ENCODE assay signal across 11 cellular contexts in the genomic region with DNA sequence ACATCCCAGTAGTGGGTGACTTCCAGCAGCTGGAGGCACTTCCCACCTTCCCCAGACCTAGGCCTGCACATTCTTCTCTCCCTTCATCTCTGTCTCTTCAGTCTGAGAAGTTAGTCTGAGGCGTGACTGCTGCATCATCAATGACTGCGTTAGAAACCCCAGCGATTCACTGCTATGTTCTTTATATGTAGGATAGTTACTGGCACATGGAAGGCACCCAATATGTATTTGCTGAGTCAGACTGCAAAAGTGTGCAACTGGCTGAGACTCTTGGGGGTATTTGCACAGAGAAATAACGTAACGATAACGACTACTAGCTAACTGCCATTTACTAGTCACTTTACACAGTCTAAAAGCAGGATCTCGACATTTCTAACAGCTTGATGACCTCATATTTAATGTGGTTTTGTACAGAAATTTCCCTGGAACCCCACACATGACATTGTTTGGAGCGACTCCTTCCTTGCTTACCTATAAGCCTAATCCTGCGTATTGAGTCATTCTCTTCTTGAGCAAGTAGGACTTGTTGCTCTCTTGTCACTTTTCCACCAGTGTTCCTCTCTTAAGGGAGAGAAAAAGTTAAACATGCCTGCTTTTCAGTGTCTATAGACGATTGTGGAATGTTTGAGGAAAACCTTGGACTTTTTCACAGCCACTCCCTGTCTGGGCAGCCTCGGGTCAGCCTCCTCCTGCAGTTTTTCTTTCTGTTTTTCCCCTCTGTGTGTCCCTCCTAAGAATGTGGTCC. TPM values are rescaled to one million over a fixed set of nuclear protein-coding genes. Genes with fewer than 3 reads are reported as not detected.
A peak's percentile ranks its signal among the peaks of the same experiment; 100 is the strongest.
DNase-seq lines count a peak whose midpoint lies in the region; ATAC-seq, FAIRE-seq and TF ChIP-seq lines count a peak whose summit lies in the region.
"Had no signal": no experiment of that assay in that cellular context is flagged by ENCODE, and none has a peak within 500 bp of the region (broad histone marks: within the 10 kb centered on the region; RNA-seq: fewer than 3 reads in every experiment).

No MANE protein-coding gene starts in this region.

- no peak for FAIRE-seq in bronchial epithelial cell (lab: Jason Lieb, UNC)
- FAIRE-seq: TTC549 had no signal

- H2AK5ac ChIP-seq in mesenchymal stem cell (ENCODE audit: low read length, severe bottlenecking): no peak overlapping the region

- no peak overlapping the region for H3K23ac ChIP-seq in mesenchymal stem cell (ENCODE audit: low read length in 2 of 2)

- no peak overlapping the region for H3K4ac ChIP-seq in mesenchymal stem cell (ENCODE audit: low read depth in 1 of 2, low read length in 2 of 2)

- no peaks in the 10 kb centered on the region for H3K9me3 ChIP-seq in mesenchymal stem cell (ENCODE audit: control insufficient read depth, low read length)

- ATAC-seq in HG03521 (IDR thresholded peaks at IDR 0.05; ENCODE audit: unreplicated experiment) (no peak), GM18858 (IDR thresholded peaks at IDR 0.05; ENCODE audit: unreplicated experiment) (no peak)

- H3K36me3 Mint-ChIP-seq in CD14-positive monocyte: no peaks in the 10 kb centered on the region

- H2BK5ac ChIP-seq in mesenchymal stem cell (ENCODE audit: low read depth, low read length, poor library complexity, severe bottlenecking): no peak overlapping the region

- peaks cover 5 to 10% (median 7%) of the 10 kb centered on the region in 3 donors for H3K27me3 Mint-ChIP-seq in CD14-positive monocyte (ENCODE audit: low read depth in 3 of 3)

- H3K36me3 ChIP-seq in bronchial epithelial cell (ENCODE audit: control insufficient read depth, insufficient read depth, low read length) (no peaks in the 10 kb centered on the region), mesenchymal stem cell (ENCODE audit: control insufficient read depth in 1 of 2, insufficient read depth in 2 of 2, low read depth in 1 of 2, low read length in 2 of 2) (no peaks in the 10 kb centered on the region)

- H3K9me3 Mint-ChIP-seq in CD14-positive monocyte: peaks cover 0 to 7% (median 2%) of the 10 kb centered on the region in 7 donors

- no peak overlapping the region for H2BK120ac ChIP-seq in mesenchymal stem cell (ENCODE audit: low read depth, low read length)

- peak overlapping the region; percentile 31 for H3K9ac ChIP-seq in mesenchymal stem cell (ENCODE audit: low read length)

- no peak overlapping the region for H2BK15ac ChIP-seq in mesenchymal stem cell (ENCODE audit: low read depth, poor library complexity, severe bottlenecking)

- peaks cover 7% of the 10 kb centered on the region for H3K4me1 ChIP-seq in mesenchymal stem cell (ENCODE audit: control insufficient read depth, insufficient read depth, low read depth, low read length)

- H3K14ac ChIP-seq in mesenchymal stem cell (ENCODE audit: low read length in 2 of 2): no peak overlapping the region

- no peak overlapping the region for H2BK12ac ChIP-seq in mesenchymal stem cell (ENCODE audit: low read length in 2 of 2)

- no peak overlapping the region for H4K91ac ChIP-seq in mesenchymal stem cell (ENCODE audit: low read length)

- 79% methylated on average over 11 of the region's 11 CpGs for WGBS in mesenchymal stem cell

- no peaks in the 10 kb centered on the region for H3K79me1 ChIP-seq in mesenchymal stem cell (replicated peaks; ENCODE audit: low read length, poor library complexity, severe bottlenecking)

- TF ChIP-seq CTCF in AG10803 (conservative IDR thresholded peaks at IDR 0.05; ENCODE audit: low read length) (no peak), bronchial epithelial cell (IDR thresholded peaks at IDR 0.05; ENCODE audit: insufficient read depth, low read length, severe bottlenecking) (no peak), CD14-positive monocyte (IDR thresholded peaks at IDR 0.05) (no peak)

- peak overlapping the region in 2 of 7 donors; percentile 10 to 63 for H3K27ac Mint-ChIP-seq in CD14-positive monocyte

- H4K8ac ChIP-seq in mesenchymal stem cell (ENCODE audit: low read length): no peak overlapping the region

- H3K27me3 ChIP-seq in bronchial epithelial cell (ENCODE audit: control insufficient read depth, insufficient read depth, low read length) (no peaks in the 10 kb centered on the region), mesenchymal stem cell (ENCODE audit: control insufficient read depth in 1 of 2, insufficient read depth in 1 of 2, low read length in 2 of 2) (no peaks in the 10 kb centered on the region)

- DNase-seq in AG10803 (ENCODE audit: low read depth): peak; percentile 52
- DNase-seq in M059J (ENCODE audit: low read depth): peak; percentile 62
- peak; percentile 90 for DNase-seq in bronchial epithelial cell (ENCODE audit: low read depth)
- DNase-seq in mesenchymal stem cell: no peak
- no peak for DNase-seq in activated CD8-positive, alpha-beta memory T cell treated with anti-CD3 and anti-CD28 coated beads, Interleukin-2, amount 50 U/mL, for 48 hours
- DNase-seq in CD14-positive monocyte (ENCODE audit: low spot score): no peak
- DNase-seq: DMS79 treated with DMSO at 0.1 percent for 48 hours, midbrain had no signal

- no peak overlapping the region for H3K4me3 Mint-ChIP-seq in CD14-positive monocyte

- peak overlapping the region; percentile 34 for H3K4me3 ChIP-seq in AG10803 (ENCODE audit: low read length)
- no peak overlapping the region for H3K4me3 ChIP-seq in bronchial epithelial cell (ENCODE audit: low read depth, low read length)
- peak overlapping the region in 1 of 2 experiments; percentile 45 for H3K4me3 ChIP-seq in mesenchymal stem cell (ENCODE audit: insufficient read depth in 1 of 2, low read depth in 1 of 2, low read length in 2 of 2)

- H2AFZ ChIP-seq in mesenchymal stem cell (ENCODE audit: low read depth, low read length): no peak overlapping the region

- peaks cover 4% of the 10 kb centered on the region for H3K4me1 Mint-ChIP-seq in CD14-positive monocyte

- H3K18ac ChIP-seq in mesenchymal stem cell (ENCODE audit: low read depth in 1 of 2, low read length in 2 of 2): no peak overlapping the region

- H3K27ac ChIP-seq in mesenchymal stem cell (ENCODE audit: low read length, poor library complexity, severe bottlenecking): no peak overlapping the region

- H3K4me2 ChIP-seq in mesenchymal stem cell (ENCODE audit: low read length, poor library complexity, severe bottlenecking): peak overlapping the region; percentile 30

- intact Hi-C loops in CD14-positive monocyte (cut with micrococcal nuclease): no loop called here

RNA-seq across cellular contexts. Expression of gene THNSL1, which starts 45.5 kb away (rescaled TPM):
- total RNA-seq in M059J (2014; rRNA removed; shearing (Covaris generic)): 1.2 and 1.5 TPM in 2 replicates
- 4.0 and 5.0 TPM in 2 replicates for total RNA-seq in bronchial epithelial cell
- polyA plus RNA-seq in mesenchymal stem cell (2013, experiment 1 of 2): 0.91 TPM
- 0.85 TPM for polyA plus RNA-seq in mesenchymal stem cell (2013, experiment 2 of 2)
- polyA plus RNA-seq in CD14-positive monocyte: under 1 TPM in 1 of 2 donors, not detected in 1; 0.13 TPM

RNA-seq across cellular contexts. Expression of gene ENKUR, which starts 45.9 kb away (rescaled TPM):
- not detected in 2 replicates for total RNA-seq in M059J (2014; rRNA removed; shearing (Covaris generic))
- 0.13 and 0.26 TPM in 2 replicates for total RNA-seq in bronchial epithelial cell
- 0.03 TPM for polyA plus RNA-seq in mesenchymal stem cell (2013, experiment 1 of 2)
- not detected for polyA plus RNA-seq in mesenchymal stem cell (2013, experiment 2 of 2)
- polyA plus RNA-seq in CD14-positive monocyte: under 1 TPM in 1 of 2 donors, not detected in 1; 0.16 TPM

Comparison
In these comparisons a context has a peak if more than half of its experiments do, and no peak if none do; other contexts are left out.
1. DNase-seq: peak in AG10803 (single experiment), M059J (single experiment) and bronchial epithelial cell (single experiment); none in mesenchymal stem cell (single experiment), activated CD8-positive, alpha-beta memory T cell treated with anti-CD3 and anti-CD28 coated beads, Interleukin-2, amount 50 U/mL, for 48 hours (single experiment) and CD14-positive monocyte (single experiment).